Comparison of ENCODE assay signal across 32 cellular contexts in genomic region chr1:211487082-211487481, GRCh38. TPM values are rescaled to one million over a fixed set of nuclear protein-coding genes. Genes with fewer than 3 reads are reported as not detected.
"Had no signal": no experiment of that assay in that cellular context is flagged by ENCODE, and none has a peak within 500 bp of the region (broad histone marks: within the 10 kb centered on the region; RNA-seq: fewer than 3 reads in every experiment).

No MANE protein-coding gene starts in this region.

- H3K4me1 Mint-ChIP-seq: activated CD4-positive, alpha-beta T cell treated with anti-CD3 and anti-CD28 coated beads, Interleukin-2, amount 10 ng/mL, durations not matched to agents 24 days and 14 days; activated naive CD4-positive, alpha-beta T cell treated with anti-CD3 and anti-CD28 coated beads, Interleukin-2, amount 50 U/mL, for 24 hours; activated naive CD8-positive, alpha-beta T cell treated with anti-CD3 and anti-CD28 coated beads, Interleukin-2, amount 10 ng/mL, durations not matched to agents 7 days and 5 days had no signal

- H3K9me3 Mint-ChIP-seq: activated CD4-positive, alpha-beta T cell treated with anti-CD3 and anti-CD28 coated beads, Interleukin-2, amount 10 ng/mL, durations not matched to agents 24 days and 14 days; activated CD8-positive, alpha-beta T cell treated with anti-CD3 and anti-CD28 coated beads for 36 hours; activated naive CD4-positive, alpha-beta T cell treated with anti-CD3 and anti-CD28 coated beads, Interleukin-2, amount 50 U/mL, for 24 hours; activated naive CD8-positive, alpha-beta T cell treated with anti-CD3 and anti-CD28 coated beads, Interleukin-2, amount 10 ng/mL, durations not matched to agents 7 days and 5 days; activated T-helper 2 cell treated with anti-CD3 and anti-CD28 coated beads, Interferon-gamma antibody, Interleukin-2, Interleukin-4, amounts not matched to agents 10 μg/mL and 5 μg/mL and 100 μg/mL, durations not matched to agents 14 hours and 24 hours and 36 hours had no signal

- ATAC-seq: activated CD8-positive, alpha-beta T cell treated with anti-CD3 and anti-CD28 coated beads for 36 hours; PC-3 had no signal

- H3K36me3 Mint-ChIP-seq: activated naive CD4-positive, alpha-beta T cell treated with anti-CD3 and anti-CD28 coated beads, Interleukin-2, amount 50 U/mL, for 24 hours; activated naive CD8-positive, alpha-beta T cell treated with anti-CD3 and anti-CD28 coated beads, Interleukin-2, amount 10 ng/mL, durations not matched to agents 7 days and 5 days had no signal

- DNase-seq: activated CD4-positive, alpha-beta T cell treated with anti-CD3 and anti-CD28 coated beads, Interleukin-2, amount 10 ng/mL, durations not matched to agents 24 days and 14 days; activated CD4-positive, alpha-beta T cell treated with anti-CD3 and anti-CD28 coated beads, Interleukin-2, amount 50 U/mL, for 4 hours; activated CD8-positive, alpha-beta T cell treated with anti-CD3 and anti-CD28 coated beads for 36 hours; activated gamma-delta T cell; activated naive CD4-positive, alpha-beta T cell treated with Interleukin-2 at 50 U/mL for 16 hours; activated naive CD8-positive, alpha-beta T cell treated with anti-CD3 and anti-CD28 coated beads, Interleukin-2, amount 10 ng/mL, durations not matched to agents 7 days and 5 days; activated T-cell treated with anti-CD3 and anti-CD28 coated beads, Interleukin-2, amount 50 U/mL, for 1 hour; amygdala; Karpas-422; KBM-7; NCI-H1048; NCI-H1105 treated with DMSO at 0.1 percent for 48 hours; NCI-H1436; NCI-H1694; NCI-H1930; NCI-H2081 treated with DMSO at 0.1 percent for 48 hours; NCI-H226; NCI-H446 treated with DMSO at 0.1 percent for 48 hours; NCI-H524; NCI-H69; NK-92 treated with Interleukin-12 subunit alpha and Interleukin-12 subunit beta, amount 100 ng/mL, for 24 hours; PC-3; RPMI8226; SW 1271; T-helper 1 cell; T-helper 2 cell; T-helper 9 cell had no signal

- H3K27ac Mint-ChIP-seq: activated CD4-positive, alpha-beta T cell treated with anti-CD3 and anti-CD28 coated beads, Interleukin-2, amount 10 ng/mL, durations not matched to agents 24 days and 14 days; activated CD8-positive, alpha-beta T cell treated with anti-CD3 and anti-CD28 coated beads for 36 hours; activated naive CD4-positive, alpha-beta T cell treated with anti-CD3 and anti-CD28 coated beads, Interleukin-2, amount 50 U/mL, for 24 hours; activated naive CD8-positive, alpha-beta T cell treated with anti-CD3 and anti-CD28 coated beads, Interleukin-2, amount 10 ng/mL, durations not matched to agents 7 days and 5 days; activated T-helper 2 cell treated with anti-CD3 and anti-CD28 coated beads, Interferon-gamma antibody, Interleukin-2, Interleukin-4, amounts not matched to agents 10 μg/mL and 5 μg/mL and 100 μg/mL, durations not matched to agents 14 hours and 24 hours and 36 hours had no signal

- H3K27me3 Mint-ChIP-seq: activated CD8-positive, alpha-beta T cell treated with anti-CD3 and anti-CD28 coated beads for 36 hours; activated naive CD4-positive, alpha-beta T cell treated with anti-CD3 and anti-CD28 coated beads, Interleukin-2, amount 50 U/mL, for 24 hours had no signal

- H3K4me3 Mint-ChIP-seq: activated CD4-positive, alpha-beta T cell treated with anti-CD3 and anti-CD28 coated beads, Interleukin-2, amount 10 ng/mL, durations not matched to agents 24 days and 14 days; activated CD8-positive, alpha-beta T cell treated with anti-CD3 and anti-CD28 coated beads for 36 hours; activated naive CD4-positive, alpha-beta T cell treated with anti-CD3 and anti-CD28 coated beads, Interleukin-2, amount 50 U/mL, for 24 hours; activated naive CD8-positive, alpha-beta T cell treated with anti-CD3 and anti-CD28 coated beads, Interleukin-2, amount 10 ng/mL, durations not matched to agents 7 days and 5 days had no signal

RNA-seq across cellular contexts. Expression of gene RD3, which starts 4.9 kb away (rescaled TPM):
- total RNA-seq: activated CD4-positive, alpha-beta T cell treated with anti-CD3 and anti-CD28 coated beads, Interleukin-2, amount 10 ng/mL, durations not matched to agents 24 days and 14 days; activated CD8-positive, alpha-beta T cell treated with anti-CD3 and anti-CD28 coated beads for 36 hours; activated naive CD8-positive, alpha-beta T cell treated with anti-CD3 and anti-CD28 coated beads, Interleukin-2, amount 10 ng/mL, durations not matched to agents 7 days and 5 days; activated T-helper 2 cell treated with anti-CD3 and anti-CD28 coated beads, Interferon-gamma antibody, Interleukin-2, Interleukin-4, amounts not matched to agents 10 μg/mL and 5 μg/mL and 100 μg/mL, durations not matched to agents 14 hours and 24 hours and 36 hours; ascending aorta; cardiac muscle cell; MCF 10A; PC-3 had no signal
